Comparison of ENCODE assay signal across 9 cellular contexts in genomic region chr1:21896652-21897532, GRCh38. TPM values are rescaled to one million over a fixed set of nuclear protein-coding genes. Genes with fewer than 3 reads are reported as not detected.
DNase-seq lines count a peak whose midpoint lies in the region; ATAC-seq lines count a peak whose summit lies in the region.
"Had no signal": no experiment of that assay in that cellular context is flagged by ENCODE, and none has a peak within 500 bp of the region (broad histone marks: within the 10 kb centered on the region; RNA-seq: fewer than 3 reads in every experiment).

No MANE protein-coding gene starts in this region.

- H3K9me3 ChIP-seq in mesenchymal stem cell (ENCODE audit: control insufficient read depth, low read length) (no peaks in the 10 kb centered on the region), stomach smooth muscle (ENCODE audit: control insufficient read depth in 2 of 2, low read length in 2 of 2) (no peaks in the 10 kb centered on the region)
- H3K9me3 ChIP-seq: MG63 had no signal

- 79% methylated on average over 20 of the region's 20 CpGs for WGBS in mesenchymal stem cell

- no peak overlapping the region for H3K23ac ChIP-seq in mesenchymal stem cell (ENCODE audit: low read length in 2 of 2)

- H3K36me3 ChIP-seq in mesenchymal stem cell (ENCODE audit: control insufficient read depth in 1 of 2, insufficient read depth in 2 of 2, low read depth in 1 of 2, low read length in 2 of 2) (peaks cover 42 to 69% of the 10 kb centered on the region in 2 experiments), stomach smooth muscle (ENCODE audit: control insufficient read depth in 2 of 2, insufficient read depth in 2 of 2, low read length in 2 of 2) (peaks cover 16 to 37% of the 10 kb centered on the region in 2 donors)

- no peak overlapping the region for H3K4ac ChIP-seq in mesenchymal stem cell (ENCODE audit: low read depth in 1 of 2, low read length in 2 of 2)

- no peak overlapping the region for H4K91ac ChIP-seq in mesenchymal stem cell (ENCODE audit: low read length)

- H4K8ac ChIP-seq in mesenchymal stem cell (ENCODE audit: low read length): no peak overlapping the region

- H3K18ac ChIP-seq in mesenchymal stem cell (ENCODE audit: low read depth in 1 of 2, low read length in 2 of 2): peak overlapping the region in 1 of 2 experiments; percentile 11

- no peak overlapping the region for H2AFZ ChIP-seq in mesenchymal stem cell (ENCODE audit: low read depth, low read length)

- H2AK5ac ChIP-seq in mesenchymal stem cell (ENCODE audit: low read length, severe bottlenecking): no peak overlapping the region

- H2BK5ac ChIP-seq in mesenchymal stem cell (ENCODE audit: low read depth, low read length, poor library complexity, severe bottlenecking): no peak overlapping the region

- ATAC-seq in esophagus mucosa (peak; percentile 51), HG03439 (IDR thresholded peaks at IDR 0.05; ENCODE audit: unreplicated experiment) (no peak)

- in situ Hi-C loops in ACHN (cut with HindIII; ENCODE audit: low pct_ligation_motif_present, low pct_unique_long_range_greater_than_20kb, low sequenced_read_pairs): no loop called here

- no peak overlapping the region for H2BK120ac ChIP-seq in mesenchymal stem cell (ENCODE audit: low read depth, low read length)

- no peak overlapping the region for H2BK15ac ChIP-seq in mesenchymal stem cell (ENCODE audit: low read depth, poor library complexity, severe bottlenecking)

- DNase-seq in HT-29 (ENCODE audit: low spot score) (peak; percentile 75), mesenchymal stem cell (no peak), ACHN (no peak), amniotic stem cell (lab: John Stamatoyannopoulos, UW) (no peak), NCI-H748 treated with DMSO at 0.1 percent for 48 hours (lab: John Stamatoyannopoulos, UW) (no peak)
- DNase-seq: MG63 had no signal

- H3K27ac ChIP-seq in mesenchymal stem cell (ENCODE audit: low read length, poor library complexity, severe bottlenecking): no peak overlapping the region
- H3K27ac ChIP-seq in stomach smooth muscle (ENCODE audit: low read length): peak overlapping the region; percentile 85

- peak overlapping the region in 1 of 2 experiments; percentile 73 for H3K14ac ChIP-seq in mesenchymal stem cell (ENCODE audit: low read length in 2 of 2)

- peaks cover 51% of the 10 kb centered on the region for H3K79me1 ChIP-seq in mesenchymal stem cell (replicated peaks; ENCODE audit: low read length, poor library complexity, severe bottlenecking)

- no peaks in the 10 kb centered on the region for H3K27me3 ChIP-seq in mesenchymal stem cell (ENCODE audit: control insufficient read depth in 1 of 2, insufficient read depth in 1 of 2, low read length in 2 of 2)
- H3K27me3 ChIP-seq in stomach smooth muscle (ENCODE audit: control insufficient read depth in 1 of 2, insufficient read depth in 2 of 2, low read length in 2 of 2): no peaks in the 10 kb centered on the region
- H3K27me3 ChIP-seq: MG63 had no signal

- H3K4me1 ChIP-seq in mesenchymal stem cell (ENCODE audit: control insufficient read depth, insufficient read depth, low read depth, low read length) (peaks cover 46% of the 10 kb centered on the region), stomach smooth muscle (ENCODE audit: control insufficient read depth, insufficient read depth, low read length) (peaks cover 85% of the 10 kb centered on the region)

- no peak overlapping the region for H2BK12ac ChIP-seq in mesenchymal stem cell (ENCODE audit: low read length in 2 of 2)

- H3K4me2 ChIP-seq in mesenchymal stem cell (ENCODE audit: low read length, poor library complexity, severe bottlenecking): no peak overlapping the region

- H3K9ac ChIP-seq in mesenchymal stem cell (ENCODE audit: low read length): peak overlapping the region; percentile 66
- H3K9ac ChIP-seq in stomach smooth muscle (ENCODE audit: low read length in 2 of 2): peak overlapping the region in 1 of 2 donors; percentile 61

- H3K4me3 ChIP-seq in mesenchymal stem cell (ENCODE audit: insufficient read depth in 1 of 2, low read depth in 1 of 2, low read length in 2 of 2) (no peak overlapping the region), stomach smooth muscle (ENCODE audit: low read length in 2 of 2) (peak overlapping the region in 1 of 2 donors; percentile 40)
- H3K4me3 ChIP-seq: MG63 had no signal

RNA-seq across cellular contexts. Expression of gene HSPG2, which starts 40.2 kb away (rescaled TPM):
- total RNA-seq in HT-29 (2014; rRNA removed; shearing (Covaris generic)): 163 and 235 TPM in 2 replicates
- 91.0 TPM for total RNA-seq in esophagus mucosa
- polyA plus RNA-seq in mesenchymal stem cell (2013, experiment 1 of 2): 26.3 TPM
- 21.0 TPM for polyA plus RNA-seq in mesenchymal stem cell (2013, experiment 2 of 2)
